Comparison of ENCODE assay signal across 23 cellular contexts in the genomic region with DNA sequence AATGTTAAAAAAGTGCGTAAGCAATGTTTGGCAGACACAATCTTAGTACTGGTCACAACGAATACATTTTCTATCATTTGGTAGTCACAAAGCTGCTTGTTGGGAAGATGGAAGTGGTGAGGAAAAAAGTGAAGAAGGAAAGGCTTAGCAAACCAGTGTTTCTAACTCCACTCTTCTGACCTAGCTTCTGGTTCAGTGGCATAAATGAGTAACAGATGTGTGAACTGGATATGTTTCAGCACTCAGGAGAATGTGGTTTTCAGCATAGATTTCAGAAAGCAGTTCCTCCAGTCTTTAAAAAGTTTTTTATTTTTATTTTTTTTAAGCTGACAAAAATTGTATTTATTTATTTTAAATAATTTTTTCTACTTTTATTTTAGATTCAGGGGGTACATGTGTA.
"Had no signal": no experiment of that assay in that cellular context is flagged by ENCODE, and none has a peak within 500 bp of the region (broad histone marks: within the 10 kb centered on the region; RNA-seq: fewer than 3 reads in every experiment).

No MANE protein-coding gene starts in this region.

- DNase-seq: activated CD4-positive, alpha-beta T cell treated with anti-CD3 and anti-CD28 coated beads, Interleukin-2, amount 10 ng/mL, durations not matched to agents 7 days and 5 days; activated CD8-positive, alpha-beta memory T cell treated with anti-CD3 and anti-CD28 coated beads, Interleukin-2, amount 10 ng/mL, durations not matched to agents 7 days and 5 days; activated CD8-positive, alpha-beta T cell treated with anti-CD3 and anti-CD28 coated beads for 36 hours; activated effector memory CD4-positive, alpha-beta T cell treated with anti-CD3 and anti-CD28 coated beads, Interleukin-2, amount 50 U/mL, for 16 hours; activated naive CD4-positive, alpha-beta T cell treated with anti-CD3 and anti-CD28 coated beads, Interleukin-2, amount 50 U/mL, for 16 hours; activated T-cell treated with anti-CD3 and anti-CD28 coated beads for 4 hours; cerebellar nuclear complex; effector CD4-positive, alpha-beta T cell; erythroblast; heart left ventricle; islet precursor cell; left cardiac atrium; midbrain; right cardiac atrium; stimulated activated CD4-positive, alpha-beta T cell treated with anti-CD3 and anti-CD28 coated beads, Interleukin-4, amount 100 ng/mL, for 24 hours; stimulated activated naive CD4-positive, alpha-beta T cell treated with Interleukin-2 at 50 U/mL for 16 hours; T-cell; thyroid gland; upper lobe of right lung had no signal

- H3K36me3 Mint-ChIP-seq: activated CD8-positive, alpha-beta memory T cell treated with anti-CD3 and anti-CD28 coated beads, Interleukin-2, amount 10 ng/mL, durations not matched to agents 7 days and 5 days; natural killer cell treated with Interleukin-12 subunit alpha and Interleukin-12 subunit beta and Interleukin-15 and Interleukin-18, amount 100 ng/mL, for 72 hours; T-cell had no signal

- FAIRE-seq: endometrium had no signal

- H3K27me3 Mint-ChIP-seq: activated CD4-positive, alpha-beta T cell treated with anti-CD3 and anti-CD28 coated beads, Interleukin-2, amount 10 ng/mL, durations not matched to agents 7 days and 5 days; activated CD8-positive, alpha-beta memory T cell treated with anti-CD3 and anti-CD28 coated beads, Interleukin-2, amount 10 ng/mL, durations not matched to agents 7 days and 5 days; activated CD8-positive, alpha-beta T cell treated with anti-CD3 and anti-CD28 coated beads for 36 hours; dendritic cell treated with granulocyte-macrophage colony-stimulating factor and Interleukin-4, amounts not matched to agents 40 ng/mL and 50 ng/mL, for 4 days; natural killer cell treated with Interleukin-12 subunit alpha and Interleukin-12 subunit beta and Interleukin-15 and Interleukin-18, amount 100 ng/mL, for 72 hours; T-cell had no signal

- H3K27ac Mint-ChIP-seq: activated CD4-positive, alpha-beta T cell treated with anti-CD3 and anti-CD28 coated beads, Interleukin-2, amount 10 ng/mL, durations not matched to agents 7 days and 5 days; activated CD8-positive, alpha-beta memory T cell treated with anti-CD3 and anti-CD28 coated beads, Interleukin-2, amount 10 ng/mL, durations not matched to agents 7 days and 5 days; activated CD8-positive, alpha-beta T cell treated with anti-CD3 and anti-CD28 coated beads for 36 hours; dendritic cell treated with granulocyte-macrophage colony-stimulating factor and Interleukin-4, amounts not matched to agents 40 ng/mL and 50 ng/mL, for 4 days; natural killer cell treated with Interleukin-12 subunit alpha and Interleukin-12 subunit beta and Interleukin-15 and Interleukin-18, amount 100 ng/mL, for 72 hours; T-cell; T-helper 2 cell treated with Interferon-gamma antibody and Interleukin-4, amounts not matched to agents 5 μg/mL and 100 μg/mL, for 36 hours had no signal

- H3K4me3 Mint-ChIP-seq: activated CD4-positive, alpha-beta T cell treated with anti-CD3 and anti-CD28 coated beads, Interleukin-2, amount 10 ng/mL, durations not matched to agents 7 days and 5 days; activated CD8-positive, alpha-beta memory T cell treated with anti-CD3 and anti-CD28 coated beads, Interleukin-2, amount 10 ng/mL, durations not matched to agents 7 days and 5 days; activated CD8-positive, alpha-beta T cell treated with anti-CD3 and anti-CD28 coated beads for 36 hours; dendritic cell treated with granulocyte-macrophage colony-stimulating factor and Interleukin-4, amounts not matched to agents 40 ng/mL and 50 ng/mL, for 4 days; natural killer cell treated with Interleukin-12 subunit alpha and Interleukin-12 subunit beta and Interleukin-15 and Interleukin-18, amount 100 ng/mL, for 72 hours; T-cell; T-helper 2 cell treated with Interferon-gamma antibody and Interleukin-4, amounts not matched to agents 5 μg/mL and 100 μg/mL, for 36 hours had no signal

- H3K4me1 Mint-ChIP-seq: activated CD4-positive, alpha-beta T cell treated with anti-CD3 and anti-CD28 coated beads, Interleukin-2, amount 10 ng/mL, durations not matched to agents 7 days and 5 days; activated CD8-positive, alpha-beta memory T cell treated with anti-CD3 and anti-CD28 coated beads, Interleukin-2, amount 10 ng/mL, durations not matched to agents 7 days and 5 days; T-cell had no signal
